In genomic region chr13:50589139-50589538, GRCh38 we compare ENCODE assay signal across 10 cellular contexts.
DNase-seq lines count a peak whose midpoint lies in the region; ATAC-seq and TF ChIP-seq lines count a peak whose summit lies in the region.
"Had no signal": no experiment of that assay in that cellular context is flagged by ENCODE, and none has a peak within 500 bp of the region (broad histone marks: within the 10 kb centered on the region; RNA-seq: fewer than 3 reads in every experiment).

No MANE protein-coding gene starts in this region.

- ATAC-seq in T-helper 17 cell: no peak

- no peak overlapping the region for H2AFZ ChIP-seq in SK-N-SH (ENCODE audit: low read depth)

- POLR2A ChIA-PET in SK-N-SH (lab: Yijun Ruan, JAX): no interaction called here

- TF ChIP-seq CTCF in SK-N-SH (IDR thresholded peaks at IDR 0.05) (no peak), fibroblast of the aortic adventitia (IDR thresholded peaks at IDR 0.05; ENCODE audit: insufficient read depth, low read length) (no peak)

- peak overlapping the region; percentile 53 to 96; a peak in 3 of 4 replicates for H3K27ac ChIP-seq in SK-N-SH (ENCODE audit: low read depth in 2 of 2, low read length in 1 of 2)
- H3K27ac ChIP-seq: spleen had no signal

- H3K9me3 ChIP-seq in SK-N-SH (no peaks in the 10 kb centered on the region), T-helper 17 cell (ENCODE audit: control insufficient read depth, low read length, poor library complexity, severe bottlenecking) (no peaks in the 10 kb centered on the region)
- H3K9me3 ChIP-seq: spleen had no signal

- no peaks in the 10 kb centered on the region for H3K9me2 ChIP-seq in SK-N-SH

- H3K27ac Mint-ChIP-seq in T-helper 17 cell: no peak overlapping the region

- no peak for TF ChIP-seq RAD21 in SK-N-SH (IDR thresholded peaks at IDR 0.05; ENCODE audit: low read length)

- no peaks in the 10 kb centered on the region for H3K27me3 ChIP-seq in SK-N-SH (ENCODE audit: insufficient read depth)
- H3K27me3 ChIP-seq: spleen had no signal

- H3K4me2 ChIP-seq in SK-N-SH: peak overlapping the region; percentile 48

- no peaks in the 10 kb centered on the region for H3K79me2 ChIP-seq in SK-N-SH (ENCODE audit: insufficient read depth)

- peaks cover 15% of the 10 kb centered on the region for H3K4me1 Mint-ChIP-seq in T-helper 17 cell

- in situ Hi-C loops in ACHN (cut with HindIII; ENCODE audit: low pct_ligation_motif_present, low pct_unique_long_range_greater_than_20kb, low sequenced_read_pairs): no loop called here

- no peak overlapping the region for H3K4me3 Mint-ChIP-seq in T-helper 17 cell

- peaks cover 2% of the 10 kb centered on the region for H3K36me3 Mint-ChIP-seq in T-helper 17 cell (ENCODE audit: low read depth)

- no peaks in the 10 kb centered on the region for H4K20me1 ChIP-seq in SK-N-SH (ENCODE audit: insufficient read depth)

- peak overlapping the region; percentile 63; the same call in 1 of the 2 replicates for H3K9ac ChIP-seq in SK-N-SH

- H3K27me3 Mint-ChIP-seq in T-helper 17 cell: no peaks in the 10 kb centered on the region

- peaks cover 2 to 28% of the 10 kb centered on the region in 2 experiments; a peak in 3 of 4 replicates for H3K4me1 ChIP-seq in SK-N-SH (ENCODE audit: control insufficient read depth in 1 of 2, insufficient read depth in 2 of 2, low read depth in 1 of 2, low read length in 1 of 2)

- peak; percentile 49 for DNase-seq in ACHN
- peak; percentile 66 for DNase-seq in H4 (ENCODE audit: low spot score)
- peak; percentile 16 for DNase-seq in SK-N-SH
- peak; percentile 90 for DNase-seq in fibroblast of the aortic adventitia (ENCODE audit: low read depth)
- no peak for DNase-seq in COLO668 (lab: John Stamatoyannopoulos, UW; ENCODE audit: unreplicated experiment)
- no peak for DNase-seq in T-helper 17 cell
- no peak for DNase-seq in NCI-H510A treated with DMSO at 0.1 percent for 48 hours (lab: John Stamatoyannopoulos, UW)
- no peak for DNase-seq in NCI-H82 (lab: John Stamatoyannopoulos, UW)
- DNase-seq: NCI-H1092, spleen had no signal

- peaks cover 0 to 6% of the 10 kb centered on the region in 2 experiments for H3K36me3 ChIP-seq in SK-N-SH (replicated peaks in 1 of 2; ENCODE audit: control insufficient read depth in 1 of 2, insufficient read depth in 2 of 2, low read length in 1 of 2)
- H3K36me3 ChIP-seq: spleen had no signal

- CTCF ChIA-PET in SK-N-SH (lab: Yijun Ruan, JAX): no interaction called here

- peaks cover 47% of the 10 kb centered on the region for H3F3A ChIP-seq in SK-N-SH (replicated peaks; ENCODE audit: insufficient read depth)

- H3K4me3 ChIP-seq in SK-N-SH (ENCODE audit: low read depth in 2 of 2, low read length in 1 of 2): peak overlapping the region in 1 of 2 experiments; percentile 7; a peak in 1 of 4 replicates
- no peak overlapping the region for H3K4me3 ChIP-seq in fibroblast of the aortic adventitia (ENCODE audit: low read depth, low read length)
- H3K4me3 ChIP-seq: spleen had no signal

- peak in 1 of 2 experiments; percentile 72; a peak in 2 of 4 replicates for TF ChIP-seq EP300 in SK-N-SH (IDR thresholded peaks at IDR 0.05; ENCODE audit: borderline replicate concordance in 1 of 2, low read depth in 1 of 2, low read length in 1 of 2)

TF ChIP-seq in SK-N-SH, 30 proteins besides CTCF, POLR2A, EP300 and RAD21:
- TF ChIP-seq NFIC (IDR thresholded peaks at IDR 0.05; ENCODE audit: borderline replicate concordance): peak; percentile 84
- no peak for TF ChIP-seq GATA2 (CRISPR knock-in tag; IDR thresholded peaks at IDR 0.05)
- peak; percentile 62; the same call in 1 of the 2 replicates for TF ChIP-seq FOSL2 (IDR thresholded peaks at IDR 0.05; ENCODE audit: borderline replicate concordance, low read depth)
- TF ChIP-seq TCF12 (IDR thresholded peaks at IDR 0.05): peak; percentile 82
- no peak for TF ChIP-seq RCOR1 (IDR thresholded peaks at IDR 0.05; ENCODE audit: low read length)
- TF ChIP-seq TEAD4 (IDR thresholded peaks at IDR 0.05; ENCODE audit: borderline replicate concordance, insufficient read depth): peak; percentile 66; the same call in 1 of the 2 replicates
- TF ChIP-seq MEF2A (IDR thresholded peaks at IDR 0.05; ENCODE audit: borderline replicate concordance, low read depth): peak; percentile 37; the same call in 1 of the 2 replicates
- peak; percentile 76; the same call in 1 of the 2 replicates for TF ChIP-seq SIN3A (IDR thresholded peaks at IDR 0.05; ENCODE audit: borderline replicate concordance, low read depth, low read length)
- no peak for TF ChIP-seq NRF1 (IDR thresholded peaks at IDR 0.05; ENCODE audit: low read depth, low read length)
- TF ChIP-seq, protein P1, sequence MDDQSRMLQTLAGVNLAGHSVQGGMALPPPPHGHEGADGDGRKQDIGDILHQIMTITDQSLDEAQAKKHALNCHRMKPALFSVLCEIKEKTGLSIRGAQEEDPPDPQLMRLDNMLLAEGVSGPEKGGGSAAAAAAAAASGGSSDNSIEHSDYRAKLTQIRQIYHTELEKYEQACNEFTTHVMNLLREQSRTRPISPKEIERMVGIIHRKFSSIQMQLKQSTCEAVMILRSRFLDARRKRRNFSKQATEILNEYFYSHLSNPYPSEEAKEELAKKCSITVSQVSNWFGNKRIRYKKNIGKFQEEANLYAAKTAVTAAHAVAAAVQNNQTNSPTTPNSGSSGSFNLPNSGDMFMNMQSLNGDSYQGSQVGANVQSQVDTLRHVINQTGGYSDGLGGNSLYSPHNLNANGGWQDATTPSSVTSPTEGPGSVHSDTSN (IDR thresholded peaks at IDR 0.05): peak; percentile 87
- TF ChIP-seq, protein P2, sequence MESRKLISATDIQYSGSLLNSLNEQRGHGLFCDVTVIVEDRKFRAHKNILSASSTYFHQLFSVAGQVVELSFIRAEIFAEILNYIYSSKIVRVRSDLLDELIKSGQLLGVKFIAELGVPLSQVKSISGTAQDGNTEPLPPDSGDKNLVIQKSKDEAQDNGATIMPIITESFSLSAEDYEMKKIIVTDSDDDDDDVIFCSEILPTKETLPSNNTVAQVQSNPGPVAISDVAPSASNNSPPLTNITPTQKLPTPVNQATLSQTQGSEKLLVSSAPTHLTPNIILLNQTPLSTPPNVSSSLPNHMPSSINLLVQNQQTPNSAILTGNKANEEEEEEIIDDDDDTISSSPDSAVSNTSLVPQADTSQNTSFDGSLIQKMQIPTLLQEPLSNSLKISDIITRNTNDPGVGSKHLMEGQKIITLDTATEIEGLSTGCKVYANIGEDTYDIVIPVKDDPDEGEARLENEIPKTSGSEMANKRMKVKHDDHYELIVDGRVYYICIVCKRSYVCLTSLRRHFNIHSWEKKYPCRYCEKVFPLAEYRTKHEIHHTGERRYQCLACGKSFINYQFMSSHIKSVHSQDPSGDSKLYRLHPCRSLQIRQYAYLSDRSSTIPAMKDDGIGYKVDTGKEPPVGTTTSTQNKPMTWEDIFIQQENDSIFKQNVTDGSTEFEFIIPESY (IDR thresholded peaks at IDR 0.05; ENCODE audit: borderline replicate concordance, low read depth): peak; percentile 77; the same call in 1 of the 2 replicates
- 0 out of 2 replicates have a peak, but pooled peaks have one; percentile 54 for TF ChIP-seq REST (IDR thresholded peaks at IDR 0.05; ENCODE audit: low read depth, low read length)
- peak; percentile 65 for TF ChIP-seq MAX (IDR thresholded peaks at IDR 0.05; ENCODE audit: low read depth)
- TF ChIP-seq, protein P3, sequence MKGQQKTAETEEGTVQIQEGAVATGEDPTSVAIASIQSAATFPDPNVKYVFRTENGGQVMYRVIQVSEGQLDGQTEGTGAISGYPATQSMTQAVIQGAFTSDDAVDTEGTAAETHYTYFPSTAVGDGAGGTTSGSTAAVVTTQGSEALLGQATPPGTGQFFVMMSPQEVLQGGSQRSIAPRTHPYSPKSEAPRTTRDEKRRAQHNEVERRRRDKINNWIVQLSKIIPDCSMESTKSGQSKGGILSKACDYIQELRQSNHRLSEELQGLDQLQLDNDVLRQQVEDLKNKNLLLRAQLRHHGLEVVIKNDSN (IDR thresholded peaks at IDR 0.05; ENCODE audit: borderline replicate concordance, low read depth): no peak
- 0 out of 2 replicates have a peak, but pooled peaks have one; percentile 6 for TF ChIP-seq ELF1 (IDR thresholded peaks at IDR 0.05)
- 0 out of 2 replicates have a peak, but pooled peaks have one; percentile 47 for TF ChIP-seq RXRA (IDR thresholded peaks at IDR 0.05; ENCODE audit: borderline replicate concordance, low read depth)

Comparison
In these comparisons a context has a peak if more than half of its experiments do, and no peak if none do; other contexts are left out.
1. DNase-seq: peak in ACHN (single experiment), H4 (single experiment), SK-N-SH (single experiment) and fibroblast of the aortic adventitia (single experiment); none in COLO668 (single experiment), T-helper 17 cell (0 of 3), NCI-H510A treated with DMSO at 0.1 percent for 48 hours (single experiment) and NCI-H82 (single experiment).